31 cellular contexts compared by ENCODE assay signal in the genomic region with DNA sequence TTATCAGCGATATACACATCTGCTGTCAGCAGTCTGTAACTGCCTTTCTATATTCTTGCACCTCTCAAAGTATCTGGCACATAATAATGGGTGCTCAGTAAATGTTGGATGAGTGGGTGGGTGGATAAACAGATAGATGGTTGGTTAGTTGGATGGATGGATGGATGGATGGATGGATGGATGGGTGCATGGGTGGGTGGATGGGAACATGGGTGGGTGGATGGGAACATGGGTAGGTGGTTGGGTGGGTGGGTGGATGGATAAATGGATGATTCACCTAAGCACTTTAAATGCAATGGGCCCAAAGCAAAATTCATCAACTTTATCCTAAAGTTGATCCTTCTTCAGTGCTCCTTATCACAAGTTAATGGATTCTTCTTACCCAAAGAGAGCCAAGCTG.
"Had no signal": no experiment of that assay in that cellular context is flagged by ENCODE, and none has a peak within 500 bp of the region (broad histone marks: within the 10 kb centered on the region; RNA-seq: fewer than 3 reads in every experiment).

No MANE protein-coding gene starts in this region.

- H3K4me1 ChIP-seq: foreskin keratinocyte had no signal

- H3K9me3 ChIP-seq: esophagus muscularis mucosa, gastrocnemius medialis, heart left ventricle had no signal

- ATAC-seq: gastrocnemius medialis, heart left ventricle had no signal

- H3K36me3 ChIP-seq: brain microvascular endothelial cell had no signal

- H3K27ac Mint-ChIP-seq: activated CD4-positive, alpha-beta T cell treated with anti-CD3 and anti-CD28 coated beads for 36 hours; activated naive CD4-positive, alpha-beta T cell treated with anti-CD3 and anti-CD28 coated beads, Interleukin-2, amount 10 ng/mL, durations not matched to agents 7 days and 5 days; activated naive CD8-positive, alpha-beta T cell treated with anti-CD3 and anti-CD28 coated beads, Interleukin-2, amount 10 ng/mL, durations not matched to agents 7 days and 5 days; activated T-helper 2 cell treated with anti-CD3 and anti-CD28 coated beads, Interferon-gamma antibody, Interleukin-2, Interleukin-4, amounts not matched to agents 10 μg/mL and 5 μg/mL and 100 μg/mL, durations not matched to agents 14 hours and 24 hours and 36 hours; dendritic cell treated with granulocyte-macrophage colony-stimulating factor and Interleukin-4, amounts not matched to agents 40 ng/mL and 50 ng/mL, for 4 days; T-helper 17 cell; T-helper 2 cell treated with Interferon-gamma antibody and Interleukin-4, amounts not matched to agents 5 μg/mL and 100 μg/mL, for 36 hours had no signal

- DNase-seq: activated CD4-positive, CD25-positive, alpha-beta regulatory T cell; activated CD4-positive, CD25-positive, alpha-beta regulatory T cell treated with anti-CD3 and anti-CD28 coated beads, Interleukin-2, amount 50 U/mL, for 72 hours; activated CD8-positive, alpha-beta memory T cell treated with anti-CD3 and anti-CD28 coated beads for 24 hours; activated effector memory CD4-positive, alpha-beta T cell treated with anti-CD3 and anti-CD28 coated beads, Interleukin-2, amount 50 U/mL, for 16 hours; activated naive CD4-positive, alpha-beta T cell treated with anti-CD3 and anti-CD28 coated beads, Interleukin-2, amount 10 ng/mL, durations not matched to agents 7 days and 5 days; activated naive CD8-positive, alpha-beta T cell treated with anti-CD3 and anti-CD28 coated beads, Interleukin-2, amount 10 ng/mL, durations not matched to agents 7 days and 5 days; activated T-cell treated with anti-CD3 and anti-CD28 coated beads, Interleukin-2, amount 50 U/mL, for 4 hours; amniotic stem cell; anterior cingulate cortex; brain microvascular endothelial cell; dorsolateral prefrontal cortex; effector CD4-positive, alpha-beta T cell; effector memory CD8-positive, alpha-beta T cell; erythroblast; foreskin keratinocyte; gastrocnemius medialis; glutamatergic neuron; T-helper 1 cell; T-helper 17 cell; T1000; WERI-Rb-1 had no signal

- H3K27me3 Mint-ChIP-seq: activated CD4-positive, alpha-beta T cell treated with anti-CD3 and anti-CD28 coated beads for 36 hours; activated CD4-positive, alpha-beta T cell treated with anti-CD3 and anti-CD28 coated beads, Interleukin-2, amount 10 ng/mL, durations not matched to agents 24 days and 14 days; activated CD8-positive, alpha-beta T cell treated with anti-CD3 and anti-CD28 coated beads for 36 hours; activated naive CD4-positive, alpha-beta T cell treated with anti-CD3 and anti-CD28 coated beads, Interleukin-2, amount 10 ng/mL, durations not matched to agents 7 days and 5 days; activated naive CD8-positive, alpha-beta T cell treated with anti-CD3 and anti-CD28 coated beads, Interleukin-2, amount 10 ng/mL, durations not matched to agents 7 days and 5 days; central memory CD8-positive, alpha-beta T cell; dendritic cell treated with granulocyte-macrophage colony-stimulating factor and Interleukin-4, amounts not matched to agents 40 ng/mL and 50 ng/mL, for 4 days; effector memory CD8-positive, alpha-beta T cell; T-helper 17 cell had no signal

- H3K9me3 Mint-ChIP-seq: activated naive CD4-positive, alpha-beta T cell treated with anti-CD3 and anti-CD28 coated beads, Interleukin-2, amount 10 ng/mL, durations not matched to agents 7 days and 5 days; central memory CD8-positive, alpha-beta T cell; dendritic cell treated with granulocyte-macrophage colony-stimulating factor and Interleukin-4, amounts not matched to agents 40 ng/mL and 50 ng/mL, for 4 days had no signal

- H3K27ac ChIP-seq: brain microvascular endothelial cell, coronary artery, dorsolateral prefrontal cortex, esophagus muscularis mucosa, foreskin keratinocyte, gastrocnemius medialis, heart left ventricle, WERI-Rb-1 had no signal

- H3K4me3 ChIP-seq: coronary artery, dorsolateral prefrontal cortex, esophagus muscularis mucosa, gastrocnemius medialis, heart left ventricle had no signal

- H3K4me3 Mint-ChIP-seq: activated CD4-positive, alpha-beta T cell treated with anti-CD3 and anti-CD28 coated beads for 36 hours; activated CD4-positive, alpha-beta T cell treated with anti-CD3 and anti-CD28 coated beads, Interleukin-2, amount 10 ng/mL, durations not matched to agents 24 days and 14 days; activated CD8-positive, alpha-beta T cell treated with anti-CD3 and anti-CD28 coated beads for 36 hours; activated naive CD4-positive, alpha-beta T cell treated with anti-CD3 and anti-CD28 coated beads, Interleukin-2, amount 10 ng/mL, durations not matched to agents 7 days and 5 days; activated naive CD8-positive, alpha-beta T cell treated with anti-CD3 and anti-CD28 coated beads, Interleukin-2, amount 10 ng/mL, durations not matched to agents 7 days and 5 days; activated T-cell treated with anti-CD3 and anti-CD28 coated beads, Interleukin-2, amount 50 U/mL, for 4 hours; central memory CD8-positive, alpha-beta T cell; dendritic cell treated with granulocyte-macrophage colony-stimulating factor and Interleukin-4, amounts not matched to agents 40 ng/mL and 50 ng/mL, for 4 days; effector memory CD8-positive, alpha-beta T cell; T-helper 17 cell; T-helper 2 cell treated with Interferon-gamma antibody and Interleukin-4, amounts not matched to agents 5 μg/mL and 100 μg/mL, for 36 hours had no signal
